ENCODE assay signal across 29 cellular contexts in the genomic region with DNA sequence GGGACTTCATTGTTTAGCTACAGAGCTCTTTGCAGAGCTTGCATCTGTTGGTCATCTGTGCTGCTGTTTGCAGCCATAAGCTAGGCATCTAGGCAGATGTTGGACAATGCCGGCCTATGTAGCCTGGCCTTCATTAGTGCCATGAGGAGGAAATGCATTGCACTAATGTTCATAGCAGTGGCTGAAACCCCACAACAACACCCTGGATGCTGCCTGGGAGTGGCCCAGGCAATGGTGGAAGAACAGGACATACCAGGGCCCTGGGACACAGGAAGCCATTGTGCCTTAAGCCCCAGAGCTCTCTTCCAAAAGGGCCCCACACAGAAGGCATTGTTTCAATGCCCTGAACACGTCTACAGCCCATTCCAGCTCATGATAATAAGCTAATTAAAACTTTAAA.
DNase-seq lines count a peak whose midpoint lies in the region; ATAC-seq and TF ChIP-seq lines count a peak whose summit lies in the region.
"Had no signal": no experiment of that assay in that cellular context is flagged by ENCODE, and none has a peak within 500 bp of the region (broad histone marks: within the 10 kb centered on the region; RNA-seq: fewer than 3 reads in every experiment).

No MANE protein-coding gene starts in this region.

- H3K4me3 Mint-ChIP-seq in natural killer cell (no peak overlapping the region), T-cell (no peak overlapping the region)
- H3K4me3 Mint-ChIP-seq: activated CD4-positive, alpha-beta T cell treated with anti-CD3 and anti-CD28 coated beads, Interleukin-2, amount 10 ng/mL, durations not matched to agents 24 days and 14 days; activated naive CD4-positive, alpha-beta T cell treated with anti-CD3 and anti-CD28 coated beads, Interleukin-2, amount 10 ng/mL, durations not matched to agents 7 days and 5 days; activated T-cell treated with anti-CD3 and anti-CD28 coated beads, Interleukin-2, amount 50 U/mL, for 72 hours; dendritic cell treated with granulocyte-macrophage colony-stimulating factor and Interleukin-4, amounts not matched to agents 40 ng/mL and 50 ng/mL, for 4 days had no signal

- H3K27ac Mint-ChIP-seq in natural killer cell (no peak overlapping the region), T-cell (no peak overlapping the region)
- H3K27ac Mint-ChIP-seq: activated CD4-positive, alpha-beta T cell treated with anti-CD3 and anti-CD28 coated beads, Interleukin-2, amount 10 ng/mL, durations not matched to agents 24 days and 14 days; activated naive CD4-positive, alpha-beta T cell treated with anti-CD3 and anti-CD28 coated beads, Interleukin-2, amount 10 ng/mL, durations not matched to agents 7 days and 5 days; activated T-cell treated with anti-CD3 and anti-CD28 coated beads, Interleukin-2, amount 50 U/mL, for 72 hours; dendritic cell treated with granulocyte-macrophage colony-stimulating factor and Interleukin-4, amounts not matched to agents 40 ng/mL and 50 ng/mL, for 4 days; type B pancreatic cell had no signal

- H3K4me1 Mint-ChIP-seq in natural killer cell = no peaks in the 10 kb centered on the region
- H3K4me1 Mint-ChIP-seq in T-cell = no peaks in the 10 kb centered on the region
- H3K4me1 Mint-ChIP-seq: activated CD4-positive, alpha-beta T cell treated with anti-CD3 and anti-CD28 coated beads, Interleukin-2, amount 10 ng/mL, durations not matched to agents 24 days and 14 days; activated naive CD4-positive, alpha-beta T cell treated with anti-CD3 and anti-CD28 coated beads, Interleukin-2, amount 10 ng/mL, durations not matched to agents 7 days and 5 days had no signal

- no peaks in the 10 kb centered on the region for H3K27me3 Mint-ChIP-seq in natural killer cell (ENCODE audit: low read depth in 2 of 2)
- H3K27me3 Mint-ChIP-seq in T-cell = peaks cover 0 to 10% of the 10 kb centered on the region in 2 donors
- H3K27me3 Mint-ChIP-seq: activated CD4-positive, alpha-beta T cell treated with anti-CD3 and anti-CD28 coated beads, Interleukin-2, amount 10 ng/mL, durations not matched to agents 24 days and 14 days; dendritic cell treated with granulocyte-macrophage colony-stimulating factor and Interleukin-4, amounts not matched to agents 40 ng/mL and 50 ng/mL, for 4 days; type B pancreatic cell had no signal

- POLR2A ChIA-PET in T-cell (lab: Charles Lee) = no interaction called here

- H3K9me3 Mint-ChIP-seq in natural killer cell (no peaks in the 10 kb centered on the region), T-cell (no peaks in the 10 kb centered on the region)
- H3K9me3 Mint-ChIP-seq: activated CD4-positive, alpha-beta T cell treated with anti-CD3 and anti-CD28 coated beads, Interleukin-2, amount 10 ng/mL, durations not matched to agents 24 days and 14 days; activated naive CD4-positive, alpha-beta T cell treated with anti-CD3 and anti-CD28 coated beads, Interleukin-2, amount 10 ng/mL, durations not matched to agents 7 days and 5 days; activated T-cell treated with anti-CD3 and anti-CD28 coated beads, Interleukin-2, amount 50 U/mL, for 72 hours; dendritic cell treated with granulocyte-macrophage colony-stimulating factor and Interleukin-4, amounts not matched to agents 40 ng/mL and 50 ng/mL, for 4 days had no signal

- intact Hi-C loops in posterior cingulate gyrus (cut with DNase I) = no loop called here
- intact Hi-C loops in natural killer cell (cut with micrococcal nuclease) = no loop called here

- TF ChIP-seq CTCF in natural killer cell (IDR thresholded peaks at IDR 0.05) = no peak

- peak overlapping the region; percentile 37 for H3K27ac ChIP-seq in caudate nucleus (ENCODE audit: low read depth, low read length)
- H3K27ac ChIP-seq: GM23248, left ventricle myocardium inferior, prostate gland, SK-N-MC, stomach had no signal

- no peaks in the 10 kb centered on the region for H3K36me3 Mint-ChIP-seq in natural killer cell
- no peaks in the 10 kb centered on the region for H3K36me3 Mint-ChIP-seq in T-cell
- H3K36me3 Mint-ChIP-seq: activated naive CD4-positive, alpha-beta T cell treated with anti-CD3 and anti-CD28 coated beads, Interleukin-2, amount 10 ng/mL, durations not matched to agents 7 days and 5 days; type B pancreatic cell had no signal

- peak in 10 of 14 donors; percentile 5 to 68 (median 16) for DNase-seq in C1 segment of cervical spinal cord (lab: John Stamatoyannopoulos, UW)
- peak in 43 of 61 donors; percentile 2 to 68 (median 13) for DNase-seq in caudate nucleus (lab: John Stamatoyannopoulos, UW)
- peak; percentile 13 for DNase-seq in inferior parietal cortex (ENCODE audit: extremely low spot score)
- DNase-seq in posterior cingulate gyrus = peak in 6 of 10 donors; percentile 12 to 90 (median 29)
- no peak for DNase-seq in natural killer cell
- DNase-seq in T-cell = no peak
- DNase-seq in NCI-H526 treated with DMSO at 0.1 percent for 48 hours (lab: John Stamatoyannopoulos, UW) = no peak
- no peak for DNase-seq in NCI-H1092 (lab: John Stamatoyannopoulos, UW)
- DNase-seq: activated CD4-positive, alpha-beta T cell treated with anti-CD3 and anti-CD28 coated beads, Interleukin-2, amount 10 ng/mL, durations not matched to agents 24 days and 14 days; activated naive CD4-positive, alpha-beta T cell treated with anti-CD3 and anti-CD28 coated beads, Interleukin-2, amount 10 ng/mL, durations not matched to agents 7 days and 5 days; activated T-cell treated with anti-CD3 and anti-CD28 coated beads, Interleukin-2, amount 50 U/mL, for 72 hours; aorta; BE2C; central memory CD4-positive, alpha-beta T cell; COR-L47; DMS79 treated with DMSO at 0.1 percent for 48 hours; GM23248; left ventricle myocardium inferior; mucosa of descending colon; NCI-H1436 treated with DMSO at 0.1 percent for 48 hours; NCI-H510A treated with DMSO at 0.1 percent for 48 hours; stimulated activated CD8-positive, alpha-beta memory T cell treated with anti-CD3 and anti-CD28 coated beads, Interleukin-4, amount 100 ng/mL, for 48 hours; stomach had no signal

- CTCF ChIA-PET in T-cell (lab: Charles Lee) = no interaction called here

- ATAC-seq in natural killer cell = no peak
- no peak for ATAC-seq in T-cell (replicated peaks in 1 of 4)
- ATAC-seq: A549; activated T-cell treated with anti-CD3 and anti-CD28 coated beads, Interleukin-2, amount 50 U/mL, for 72 hours; K562; mucosa of descending colon had no signal

Comparison
In these comparisons a context has a peak if more than half of its experiments do, and no peak if none do; other contexts are left out.
1. DNase-seq: peak in C1 segment of cervical spinal cord (10 of 14), caudate nucleus (43 of 61), inferior parietal cortex (single experiment) and posterior cingulate gyrus (6 of 10); none in natural killer cell (single experiment), T-cell (0 of 34), NCI-H526 treated with DMSO at 0.1 percent for 48 hours (single experiment) and NCI-H1092 (single experiment).